7 cellular contexts compared by ENCODE assay signal in the genomic region with DNA sequence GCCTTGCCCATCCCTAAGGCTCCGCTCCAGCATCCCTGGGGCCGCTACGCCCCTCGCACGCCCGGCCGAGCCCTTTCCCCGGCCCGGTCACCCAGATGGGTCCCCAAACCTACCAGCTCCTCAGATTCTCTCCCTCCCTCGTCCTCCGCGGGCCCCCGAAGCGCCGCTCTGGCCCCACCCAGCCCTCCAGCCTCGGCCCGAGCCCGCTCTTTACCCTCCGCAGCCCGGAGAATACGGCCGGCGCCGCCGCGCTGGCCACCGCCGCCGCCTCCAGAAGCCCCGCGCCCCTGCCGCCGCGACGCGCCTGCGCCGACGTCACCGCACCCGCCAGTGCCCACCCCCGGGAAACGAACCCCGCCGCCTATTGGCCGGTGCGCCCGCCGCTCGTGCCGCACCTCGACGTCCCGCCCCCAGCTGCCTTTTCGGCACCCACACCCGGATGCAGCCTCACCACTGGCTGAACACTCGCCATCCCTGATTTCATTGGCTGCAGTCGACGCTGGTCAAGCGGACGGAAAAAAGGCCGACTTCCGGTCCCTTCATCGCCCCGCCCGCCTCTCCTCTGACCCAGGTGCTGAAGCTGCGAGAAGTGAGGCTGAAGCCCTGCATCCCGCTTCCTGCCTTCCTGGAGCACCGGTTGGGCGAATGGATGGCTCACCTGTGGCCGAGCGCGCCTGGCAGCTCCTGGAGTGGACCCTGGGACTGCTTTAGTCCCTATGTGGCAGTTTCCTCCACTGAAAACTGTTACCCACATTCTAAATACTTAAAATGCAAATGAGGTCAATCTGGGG.
DNase-seq lines count a peak whose midpoint lies in the region; ATAC-seq and TF ChIP-seq lines count a peak whose summit lies in the region.

A gene (minus strand): TSS at position 292 of the 791 bp plus-strand sequence. CDS start 1,364 bp downstream, outside the sequence.

- peak within 1 kb of the TSS; percentile 95 for H3K4me3 ChIP-seq in retinal pigment epithelial cell (ENCODE audit: low read length)

- ATAC-seq in GM18508 (IDR thresholded peaks at IDR 0.05; ENCODE audit: insufficient read depth, unreplicated experiment) (peak; percentile 55), HG03025 (IDR thresholded peaks at IDR 0.05; ENCODE audit: low FRiP score, unreplicated experiment) (peak; percentile 89)

- peak; percentile 97 to 98 for DNase-seq in NCI-H2081 (lab: John Stamatoyannopoulos, UW)
- peak; percentile 96 for DNase-seq in T1000 (lab: John Stamatoyannopoulos, UW)
- peak; percentile 99 for DNase-seq in astrocyte of the hippocampus (ENCODE audit: low read depth, low spot score)
- DNase-seq in hippocampal formation (lab: John Stamatoyannopoulos, UW) = peak; percentile 97
- DNase-seq in retinal pigment epithelial cell (ENCODE audit: low read depth) = peak; percentile 94

- no peak for TF ChIP-seq CTCF in retinal pigment epithelial cell (conservative IDR thresholded peaks at IDR 0.05; ENCODE audit: low read depth, low read length)

Comparison
In these comparisons a context has a peak if more than half of its experiments do, and no peak if none do; other contexts are left out.
1. Peak in every context shown above with its lines: DNase-seq, ATAC-seq and H3K4me3 ChIP-seq.